ENCODE assay signal across 10 cellular contexts in the genomic region with DNA sequence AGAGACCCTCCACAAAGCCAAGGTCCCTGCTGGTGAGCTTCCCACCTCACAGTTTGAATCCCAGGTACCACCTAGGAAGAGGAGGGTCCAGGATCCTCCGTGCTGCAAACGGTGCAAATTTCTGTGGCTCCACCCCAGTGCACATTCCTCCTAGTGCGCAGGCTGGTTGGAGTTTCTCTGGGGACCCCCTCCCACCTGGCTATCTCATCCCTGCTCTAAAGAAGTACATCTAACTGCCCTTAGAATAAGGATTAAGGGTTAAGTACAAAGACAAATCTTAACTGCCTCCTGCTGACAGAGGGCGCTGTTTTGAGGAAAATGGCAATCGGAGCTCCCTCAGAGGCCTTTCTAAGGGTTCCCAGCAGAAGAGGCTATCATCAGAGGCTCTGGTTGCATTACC.
DNase-seq lines count a peak whose midpoint lies in the region; ATAC-seq and TF ChIP-seq lines count a peak whose summit lies in the region.
"Had no signal": no experiment of that assay in that cellular context is flagged by ENCODE, and none has a peak within 500 bp of the region (broad histone marks: within the 10 kb centered on the region; RNA-seq: fewer than 3 reads in every experiment).

No MANE protein-coding gene starts in this region.

- TF ChIP-seq CTCF in transverse colon (IDR thresholded peaks at IDR 0.05) (peak in 3 of 5 experiments; percentile 12 to 29 (median 29)), spleen (IDR thresholded peaks at IDR 0.05 in 8 of 11, conservative IDR thresholded peaks at IDR 0.05 in 3 of 11) (no peak)

- H3K4me1 ChIP-seq in transverse colon (no peaks in the 10 kb centered on the region), spleen (no peaks in the 10 kb centered on the region)

- ATAC-seq in activated naive CD8-positive, alpha-beta T cell treated with anti-CD3 and anti-CD28 coated beads, Interleukin-2, amount 50 U/mL, for 24 hours = no peak
- ATAC-seq in HG03565 (IDR thresholded peaks at IDR 0.05; ENCODE audit: unreplicated experiment) (peak; percentile 39), HG03469 (IDR thresholded peaks at IDR 0.05; ENCODE audit: unreplicated experiment) (no peak)

- TF ChIP-seq POLR2A in transverse colon (IDR thresholded peaks at IDR 0.05) (no peak), spleen (IDR thresholded peaks at IDR 0.05) (no peak)

- no peaks in the 10 kb centered on the region for H3K27me3 Mint-ChIP-seq in activated naive CD8-positive, alpha-beta T cell treated with anti-CD3 and anti-CD28 coated beads for 36 hours
- no peaks in the 10 kb centered on the region for H3K27me3 Mint-ChIP-seq in activated naive CD8-positive, alpha-beta T cell treated with anti-CD3 and anti-CD28 coated beads, Interleukin-2, amount 50 U/mL, for 24 hours

- no peaks in the 10 kb centered on the region for H3K4me1 Mint-ChIP-seq in activated naive CD8-positive, alpha-beta T cell treated with anti-CD3 and anti-CD28 coated beads for 36 hours
- H3K4me1 Mint-ChIP-seq in activated naive CD8-positive, alpha-beta T cell treated with anti-CD3 and anti-CD28 coated beads, Interleukin-2, amount 50 U/mL, for 24 hours = no peaks in the 10 kb centered on the region

- H3K27ac Mint-ChIP-seq in activated naive CD8-positive, alpha-beta T cell treated with anti-CD3 and anti-CD28 coated beads for 36 hours = no peak overlapping the region
- H3K27ac Mint-ChIP-seq in activated naive CD8-positive, alpha-beta T cell treated with anti-CD3 and anti-CD28 coated beads, Interleukin-2, amount 50 U/mL, for 24 hours = no peak overlapping the region

- H3K4me3 Mint-ChIP-seq in activated naive CD8-positive, alpha-beta T cell treated with anti-CD3 and anti-CD28 coated beads for 36 hours = no peak overlapping the region
- no peak overlapping the region for H3K4me3 Mint-ChIP-seq in activated naive CD8-positive, alpha-beta T cell treated with anti-CD3 and anti-CD28 coated beads, Interleukin-2, amount 50 U/mL, for 24 hours

- intact Hi-C loops in transverse colon (cut with DNase I; ENCODE audit: low total_unique reads) (no loop called here), spleen (cut with DNase I; ENCODE audit: low total_unique reads) (no loop called here)

- H3K9me3 ChIP-seq in transverse colon (no peaks in the 10 kb centered on the region), spleen (peaks cover 0 to 13% (median 0%) of the 10 kb centered on the region in 8 donors)

- H3K27ac ChIP-seq in transverse colon (no peak overlapping the region), spleen (no peak overlapping the region)

- no peak overlapping the region for H3K4me3 ChIP-seq in transverse colon
- H3K4me3 ChIP-seq in spleen = no peak overlapping the region

- no peaks in the 10 kb centered on the region for H3K36me3 Mint-ChIP-seq in activated naive CD8-positive, alpha-beta T cell treated with anti-CD3 and anti-CD28 coated beads for 36 hours
- H3K36me3 Mint-ChIP-seq in activated naive CD8-positive, alpha-beta T cell treated with anti-CD3 and anti-CD28 coated beads, Interleukin-2, amount 50 U/mL, for 24 hours (ENCODE audit: low read depth) = no peaks in the 10 kb centered on the region

- no peaks in the 10 kb centered on the region for H3K36me3 ChIP-seq in transverse colon
- no peaks in the 10 kb centered on the region for H3K36me3 ChIP-seq in spleen

- in situ Hi-C loops in transverse colon (cut with MboI; ENCODE audit: low pct_ligation_motif_present in 1 of 4, low pct_unique_long_range_greater_than_20kb in 1 of 4, low sequenced_read_pairs in 3 of 4) = no loop called here

- H3K9me3 Mint-ChIP-seq in activated naive CD8-positive, alpha-beta T cell treated with anti-CD3 and anti-CD28 coated beads for 36 hours = no peaks in the 10 kb centered on the region
- peaks cover 5% of the 10 kb centered on the region for H3K9me3 Mint-ChIP-seq in activated naive CD8-positive, alpha-beta T cell treated with anti-CD3 and anti-CD28 coated beads, Interleukin-2, amount 50 U/mL, for 24 hours

- peak; percentile 2 for DNase-seq in activated naive CD8-positive, alpha-beta T cell treated with anti-CD3 and anti-CD28 coated beads for 36 hours
- no peak for DNase-seq in activated naive CD8-positive, alpha-beta T cell treated with anti-CD3 and anti-CD28 coated beads, Interleukin-2, amount 50 U/mL, for 24 hours
- peak; percentile 29 for DNase-seq in cerebellar cortex (ENCODE audit: low spot score)
- peak; percentile 51 for DNase-seq in transverse colon
- no peak for DNase-seq in NCI-H1436 treated with DMSO at 0.1 percent for 48 hours (lab: John Stamatoyannopoulos, UW)
- no peak for DNase-seq in spleen
- DNase-seq: C1 segment of cervical spinal cord, SW 1271 had no signal

- H3K27me3 ChIP-seq in transverse colon = no peaks in the 10 kb centered on the region
- H3K27me3 ChIP-seq in spleen (replicated peaks in 1 of 7) = no peaks in the 10 kb centered on the region

- TF ChIP-seq EP300 in transverse colon (IDR thresholded peaks at IDR 0.05; ENCODE audit: low read depth) = no peak

- WGBS in transverse colon (ENCODE audit: low coverage in 1 of 2), 2 donors = 31 to 40% methylated on average over 3 to 5 of the region's 5 CpGs
- 32 to 38% (median 37%) methylated on average over 5 of the region's 5 CpGs for WGBS in spleen, 5 donors

Comparison
In these comparisons a context has a peak if more than half of its experiments do, and no peak if none do; other contexts are left out.
1. DNase-seq: peak in activated naive CD8-positive, alpha-beta T cell treated with anti-CD3 and anti-CD28 coated beads for 36 hours (single experiment), cerebellar cortex (single experiment) and transverse colon (single experiment); none in activated naive CD8-positive, alpha-beta T cell treated with anti-CD3 and anti-CD28 coated beads, Interleukin-2, amount 50 U/mL, for 24 hours (single experiment), NCI-H1436 treated with DMSO at 0.1 percent for 48 hours (single experiment) and spleen (single experiment).
2. CTCF ChIP-seq: peak in transverse colon (3 of 5); none in spleen (0 of 11).